Comparison of ENCODE assay signal across 8 cellular contexts in genomic region chr6:34391023-34391485, GRCh38. TPM values are rescaled to one million over a fixed set of nuclear protein-coding genes. Genes with fewer than 3 reads are reported as not detected.
DNase-seq lines count a peak whose midpoint lies in the region; ATAC-seq and TF ChIP-seq lines count a peak whose summit lies in the region.

No MANE protein-coding gene starts in this region.

- DNase-seq in G401 (ENCODE audit: low spot score) (peak; percentile 55), NCI-H146 treated with DMSO at 0.1 percent for 48 hours (lab: John Stamatoyannopoulos, UW; ENCODE audit: unreplicated experiment) (peak; percentile 46), ascending aorta (ENCODE audit: low spot score in 2 of 2) (peak in 1 of 2 donors; percentile 70), suprapubic skin (ENCODE audit: low spot score in 2 of 2) (peak in 1 of 2 donors; percentile 66), cortex of kidney (lab: John Stamatoyannopoulos, UW) (no peak), GM19240 (ENCODE audit: insufficient read length, low spot score) (no peak)

- H3K4me3 ChIP-seq in ascending aorta (peak overlapping the region; percentile 82 to 87), iPS-20b (ENCODE audit: low read length) (peak overlapping the region; percentile 87), suprapubic skin (peak overlapping the region; percentile 73)

- H3K4me1 ChIP-seq in ascending aorta (peaks cover 0 to 13% of the 10 kb centered on the region in 2 donors), iPS-20b (ENCODE audit: insufficient read depth, low read length) (peaks cover 9% of the 10 kb centered on the region; the same call in 1 of the 2 replicates), suprapubic skin (peaks cover 35% of the 10 kb centered on the region)

- peak overlapping the region; percentile 90 to 93 for H3K27ac ChIP-seq in ascending aorta
- no peak overlapping the region for H3K27ac ChIP-seq in iPS-20b (ENCODE audit: low read length)
- H3K27ac ChIP-seq in suprapubic skin = peak overlapping the region; percentile 89

- H3K9me3 ChIP-seq in ascending aorta (no peaks in the 10 kb centered on the region), iPS-20b (ENCODE audit: insufficient read depth, low read depth, low read length) (peaks cover 2% of the 10 kb centered on the region; the same call in 1 of the 2 replicates), suprapubic skin (no peaks in the 10 kb centered on the region)

- peak overlapping the region; percentile 77; the same call in 1 of the 2 replicates for H3K9ac ChIP-seq in iPS-20b (ENCODE audit: low read depth, low read length)

- TF ChIP-seq POLR2A in suprapubic skin (IDR thresholded peaks at IDR 0.05) = no peak

- no peak for TF ChIP-seq CTCF in ascending aorta (IDR thresholded peaks at IDR 0.05)
- TF ChIP-seq CTCF in suprapubic skin (IDR thresholded peaks at IDR 0.05) = no peak

- intact Hi-C loops in ascending aorta (cut with DNase I) = no loop called here

- WGBS in suprapubic skin = 7% methylated on average over 7 of the region's 7 CpGs

- TF ChIP-seq EP300 in suprapubic skin (IDR thresholded peaks at IDR 0.05) = no peak

- ATAC-seq in GM19351 (IDR thresholded peaks at IDR 0.05; ENCODE audit: unreplicated experiment) = no peak

- H3K36me3 ChIP-seq in ascending aorta (no peaks in the 10 kb centered on the region), iPS-20b (ENCODE audit: insufficient read depth, low read depth, low read length) (no peaks in the 10 kb centered on the region), suprapubic skin (no peaks in the 10 kb centered on the region)

- H3K27me3 ChIP-seq in ascending aorta (no peaks in the 10 kb centered on the region), iPS-20b (ENCODE audit: insufficient read depth, low read length) (no peaks in the 10 kb centered on the region), suprapubic skin (no peaks in the 10 kb centered on the region)

- in situ Hi-C loops in G401 (cut with HindIII; ENCODE audit: low sequenced_read_pairs) = loop anchor here (25.0 kb wide), 1 partner anchor 204 kb away; no protein-coding TSS in a partner anchor

RNA-seq across cellular contexts. Expression of gene NUDT3, which starts 1.4 kb away (rescaled TPM):
- total RNA-seq in G401 (2014; rRNA removed; shearing (Covaris generic)) = 8.1 and 10.6 TPM in 2 replicates
- 18.8 TPM for total RNA-seq in ascending aorta
- total RNA-seq in suprapubic skin = 10 to 100 TPM; 23.2 to 34.6 (median 28.0) TPM

RNA-seq across cellular contexts. Expression of gene RPS10, which starts 34.8 kb away (rescaled TPM):
- total RNA-seq in G401 (2014; rRNA removed; shearing (Covaris generic)) = 2,978 and 4,372 TPM in 2 replicates
- total RNA-seq in ascending aorta (1,703 TPM), suprapubic skin (1,000 to 10,000 TPM; 1,674 to 3,777 (median 3,332) TPM)

Comparison
In these comparisons a context has a peak if more than half of its experiments do, and no peak if none do; other contexts are left out.
1. DNase-seq: peak in G401 (single experiment) and NCI-H146 treated with DMSO at 0.1 percent for 48 hours (single experiment); none in cortex of kidney (single experiment) and GM19240 (single experiment).
2. Peak in every context shown above with its lines, with median percentiles within 50 percentile points of each other: H3K4me3 ChIP-seq.